1 cellular context compared by ENCODE assay signal in genomic region chr12:42568952-42569916, GRCh38.
TF ChIP-seq lines count a peak whose summit lies in the region.

No MANE protein-coding gene starts in this region.

TF ChIP-seq in liver, 16 proteins besides CTCF, POLR2A, EP300 and RAD21 (continued from another document):
- no peak for TF ChIP-seq REST (IDR thresholded peaks at IDR 0.05)
- TF ChIP-seq GABPA (IDR thresholded peaks at IDR 0.05 in 1 of 2, conservative IDR thresholded peaks at IDR 0.05 in 1 of 2), result no peak
- TF ChIP-seq TAF1 (conservative IDR thresholded peaks at IDR 0.05), result no peak
- no peak for TF ChIP-seq FOXA1 (IDR thresholded peaks at IDR 0.05)
- no peak for TF ChIP-seq NR2F2 (IDR thresholded peaks at IDR 0.05)
- no peak for TF ChIP-seq YY1 (IDR thresholded peaks at IDR 0.05)
